ENCODE assay signal across 8 cellular contexts in the genomic region with DNA sequence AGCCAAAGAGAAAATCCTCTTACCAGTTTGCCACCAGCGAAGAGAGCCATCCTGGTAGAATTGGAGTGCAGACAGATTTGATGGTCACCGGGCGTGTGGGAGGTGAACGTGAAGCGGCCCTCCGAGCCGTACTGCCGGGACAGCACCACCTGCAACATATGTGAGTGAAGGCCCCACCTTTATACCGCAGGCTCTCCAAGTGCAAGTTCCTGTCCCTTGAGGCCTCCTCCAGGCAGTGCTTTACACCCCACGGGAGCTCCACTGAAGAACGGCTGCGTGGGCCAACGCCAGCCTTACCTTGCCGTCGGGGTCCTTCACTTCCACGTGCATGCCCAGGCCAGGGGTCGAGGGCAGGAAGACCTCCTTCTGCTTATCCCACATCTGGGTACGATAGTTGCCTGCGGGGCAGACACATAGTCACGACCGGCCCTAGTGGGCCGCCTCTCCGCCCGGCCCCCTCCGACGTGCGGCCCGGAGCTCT. TPM values are rescaled to one million over a fixed set of nuclear protein-coding genes. Genes with fewer than 3 reads are reported as not detected.
DNase-seq lines count a peak whose midpoint lies in the region; ATAC-seq and TF ChIP-seq lines count a peak whose summit lies in the region.

No MANE protein-coding gene starts in this region.

- DNase-seq in H7 (peak; percentile 55), MM.1S (peak; percentile 72), activated T-helper 1 cell treated with Interleukin-2 at 50 U/mL for 16 hours (ENCODE audit: low read depth) (peak; percentile 11), foreskin keratinocyte (peak in 1 of 2 donors; percentile 29), LoVo (ENCODE audit: low spot score) (no peak), NCI-H524 treated with DMSO at 0.1 percent for 48 hours (lab: John Stamatoyannopoulos, UW) (no peak)

- H3K4me2 ChIP-seq in MM.1S (ENCODE audit: low read depth, low read length), result peak overlapping the region; percentile 68
- peak overlapping the region; percentile 76 for H3K4me2 ChIP-seq in parathyroid adenoma (ENCODE audit: low read length)

- ATAC-seq in GM18498 (IDR thresholded peaks at IDR 0.05; ENCODE audit: unreplicated experiment), result peak; percentile 31
- ATAC-seq in foreskin keratinocyte, result peak; percentile 31

- peak overlapping the region; percentile 95 for H3K4me3 ChIP-seq in H7 (ENCODE audit: insufficient read depth, low read depth, low read length)
- H3K4me3 ChIP-seq in MM.1S (ENCODE audit: low read length), result peak overlapping the region; percentile 96
- peak overlapping the region; percentile 83 for H3K4me3 ChIP-seq in parathyroid adenoma (ENCODE audit: low read depth, low read length)

- H3K9me2 ChIP-seq in MM.1S (replicated peaks; ENCODE audit: insufficient read depth, low read length), result no peaks in the 10 kb centered on the region

- H3K36me3 ChIP-seq in H7 (replicated peaks; ENCODE audit: control insufficient read depth, insufficient read depth, low read length) (peaks cover 21% of the 10 kb centered on the region), MM.1S (replicated peaks; ENCODE audit: insufficient read depth, low read length) (no peaks in the 10 kb centered on the region), parathyroid adenoma (ENCODE audit: control insufficient read depth, insufficient read depth, low read length) (no peaks in the 10 kb centered on the region)

- H3K27me3 ChIP-seq in H7 (ENCODE audit: control insufficient read depth, insufficient read depth, low read length), result no peaks in the 10 kb centered on the region; the same call in 1 of the 2 replicates
- no peaks in the 10 kb centered on the region for H3K27me3 ChIP-seq in MM.1S (replicated peaks; ENCODE audit: insufficient read depth, low read length)
- H3K27me3 ChIP-seq in foreskin keratinocyte, result no peaks in the 10 kb centered on the region
- no peaks in the 10 kb centered on the region for H3K27me3 ChIP-seq in parathyroid adenoma (ENCODE audit: control insufficient read depth, insufficient read depth, low read length)

- H3K79me2 ChIP-seq in MM.1S (ENCODE audit: low read length) (peaks cover 39% of the 10 kb centered on the region), parathyroid adenoma (peaks cover 19% of the 10 kb centered on the region)

- peaks cover 14% of the 10 kb centered on the region for H3F3A ChIP-seq in MM.1S (ENCODE audit: insufficient read depth, low read length)

- H3K9me3 ChIP-seq in MM.1S (replicated peaks; ENCODE audit: insufficient read depth, low read length), result no peaks in the 10 kb centered on the region
- H3K9me3 ChIP-seq in parathyroid adenoma (ENCODE audit: control insufficient read depth, low read length), result no peaks in the 10 kb centered on the region

- peak overlapping the region; percentile 76 for H3K27ac ChIP-seq in MM.1S (ENCODE audit: low read length)
- H3K27ac ChIP-seq in foreskin keratinocyte, result peak overlapping the region; percentile 11
- H3K27ac ChIP-seq in parathyroid adenoma, result peak overlapping the region; percentile 99

- peaks cover 4% of the 10 kb centered on the region; the same call in 1 of the 2 replicates for H3K4me1 ChIP-seq in MM.1S (ENCODE audit: low read length)
- no peaks in the 10 kb centered on the region for H3K4me1 ChIP-seq in foreskin keratinocyte
- H3K4me1 ChIP-seq in parathyroid adenoma, result peaks cover 20% of the 10 kb centered on the region

- no peak for TF ChIP-seq CTCF in MM.1S (IDR thresholded peaks at IDR 0.05; ENCODE audit: low read length)
- TF ChIP-seq CTCF in foreskin keratinocyte (conservative IDR thresholded peaks at IDR 0.05), result no peak
- TF ChIP-seq CTCF in parathyroid adenoma (IDR thresholded peaks at IDR 0.05), result no peak

- no peaks in the 10 kb centered on the region for H4K20me1 ChIP-seq in MM.1S (ENCODE audit: insufficient read depth, low read length)

- peak overlapping the region; percentile 97 for H3K9ac ChIP-seq in MM.1S (ENCODE audit: low read length)
- peak overlapping the region; percentile 91 for H3K9ac ChIP-seq in parathyroid adenoma

- H2AFZ ChIP-seq in MM.1S (ENCODE audit: low read length) (peak overlapping the region; percentile 66), parathyroid adenoma (peak overlapping the region; percentile 85)

RNA-seq across cellular contexts. Expression of a gene that starts 0.6 kb away (rescaled TPM):
- 94.4 and 114 TPM in 2 replicates for total RNA-seq in H7 (2014; rRNA removed; shearing (Covaris generic))
- total RNA-seq in foreskin keratinocyte, result 42.4 and 43.9 TPM in 2 replicates
- polyA plus RNA-seq in foreskin keratinocyte, result 29.1 and 31.2 TPM in 2 replicates

RNA-seq across cellular contexts. Expression of a gene that starts 7.8 kb away (rescaled TPM):
- 81.2 and 93.4 TPM in 2 replicates for total RNA-seq in H7 (2014; rRNA removed; shearing (Covaris generic))
- 96.1 and 97.2 TPM in 2 replicates for total RNA-seq in foreskin keratinocyte
- polyA plus RNA-seq in foreskin keratinocyte, result 91.2 and 93.8 TPM in 2 replicates

RNA-seq across cellular contexts. Expression of a gene that starts 25.0 kb away (rescaled TPM):
- total RNA-seq in H7 (2014; rRNA removed; shearing (Covaris generic)), result 63.1 and 71.3 TPM in 2 replicates
- 68.7 and 82.4 TPM in 2 replicates for total RNA-seq in foreskin keratinocyte
- polyA plus RNA-seq in foreskin keratinocyte, result 37.6 and 46.4 TPM in 2 replicates

RNA-seq across cellular contexts. Expression of a gene that starts 40.3 kb away (rescaled TPM):
- not detected in 2 replicates for total RNA-seq in H7 (2014; rRNA removed; shearing (Covaris generic))
- total RNA-seq in foreskin keratinocyte, result not detected in 2 replicates
- polyA plus RNA-seq in foreskin keratinocyte, result not detected in 2 replicates

Comparison
In these comparisons a context has a peak if more than half of its experiments do, and no peak if none do; other contexts are left out.
1. DNase-seq: peak in H7 (single experiment), MM.1S (single experiment) and activated T-helper 1 cell treated with Interleukin-2 at 50 U/mL for 16 hours (single experiment); none in LoVo (single experiment) and NCI-H524 treated with DMSO at 0.1 percent for 48 hours (single experiment).
2. H3K27ac ChIP-seq: peak in every context shown above with its lines; median percentile 99 in parathyroid adenoma; 76 in MM.1S; 11 in foreskin keratinocyte.
3. Peak in every context shown above with its lines, with median percentiles within 50 percentile points of each other: H3K4me3 ChIP-seq.